ENCODE assay signal across 26 cellular contexts in genomic region chr1:51749151-51749550, GRCh38.
DNase-seq lines count a peak whose midpoint lies in the region; ATAC-seq, FAIRE-seq and TF ChIP-seq lines count a peak whose summit lies in the region.
"Had no signal": no experiment of that assay in that cellular context is flagged by ENCODE, and none has a peak within 500 bp of the region (broad histone marks: within the 10 kb centered on the region; RNA-seq: fewer than 3 reads in every experiment).

No MANE protein-coding gene starts in this region.

- no peaks in the 10 kb centered on the region for H3K9me3 Mint-ChIP-seq in stimulated activated memory B cell treated with anti-CD40 and anti-IgM and Interleukin-4, amounts not matched to agents 10 μg/mL and 1 μg/mL and 100 μg/mL, for 72 hours
- H3K9me3 Mint-ChIP-seq: CD4-positive, CD25-positive, alpha-beta regulatory T cell had no signal

- H3K27ac Mint-ChIP-seq in stimulated activated memory B cell treated with anti-CD40 and anti-IgM and Interleukin-4, amounts not matched to agents 10 μg/mL and 1 μg/mL and 100 μg/mL, for 72 hours: no peak overlapping the region
- H3K27ac Mint-ChIP-seq: CD4-positive, alpha-beta memory T cell; CD4-positive, CD25-positive, alpha-beta regulatory T cell; CD8-positive, alpha-beta memory T cell had no signal

- whole genome bisulfite sequencing in K562 (ENCODE audit: insufficient coverage, low coverage, missing lambda C conversion rate): 62% methylated on average over 3 of the region's 3 CpGs

- FAIRE-seq in H54 (lab: Jason Lieb, UNC) (peak; percentile 36), K562 (lab: Jason Lieb, UNC) (no peak)
- FAIRE-seq: A204.1, GM12878, GM12892, GM18507 had no signal

- intact Hi-C loops in K562 (cut with micrococcal nuclease): no loop called here

- H3K27me3 ChIP-seq in K562 (ENCODE audit: control insufficient read depth in 2 of 2, insufficient read depth in 2 of 2, low read length in 2 of 2): no peaks in the 10 kb centered on the region
- H3K27me3 ChIP-seq: BE2C, BLaER1 had no signal

- ATAC-seq in K562: peak; percentile 21
- ATAC-seq in stimulated activated memory B cell treated with anti-CD40 and anti-IgM and Interleukin-4, amounts not matched to agents 10 μg/mL and 1 μg/mL and 100 μg/mL, for 72 hours: no peak
- no peak for ATAC-seq in HG03139 (IDR thresholded peaks at IDR 0.05; ENCODE audit: unreplicated experiment)
- ATAC-seq: GM12878 had no signal

- no peak for TF ChIP-seq RAD21 in K562 (CRISPR knock-in tag; conservative IDR thresholded peaks at IDR 0.05 in 1 of 2, IDR thresholded peaks at IDR 0.05 in 1 of 2)

- H3K9me1 ChIP-seq in K562 (ENCODE audit: control insufficient read depth, insufficient read depth, low read length): no peaks in the 10 kb centered on the region

- no peak for TF ChIP-seq CTCF in K562 (IDR thresholded peaks at IDR 0.05 in 2 of 3, conservative IDR thresholded peaks at IDR 0.05 in 1 of 3; ENCODE audit: insufficient read depth in 2 of 3, low read depth in 1 of 3, low read length in 3 of 3)

- TF ChIP-seq POLR2A in H54 (IDR thresholded peaks at IDR 0.05; ENCODE audit: low read depth, low read length): no peak
- TF ChIP-seq POLR2A in K562 (conservative IDR thresholded peaks at IDR 0.05): no peak

- no TSS peak for BruUV-seq in K562 (replicated peaks; lab: Mats Ljungman, UMichigan)

- H3K9me3 ChIP-seq in K562 (replicated peaks; ENCODE audit: control insufficient read depth, insufficient read depth, low read depth, low read length): no peaks in the 10 kb centered on the region; the same call in 1 of the 2 replicates
- H3K9me3 ChIP-seq: BE2C had no signal

- H2AFZ ChIP-seq in K562 (ENCODE audit: low read depth, low read length): no peak overlapping the region

- H3K4me1 ChIP-seq in K562 (replicated peaks in 1 of 2; ENCODE audit: control insufficient read depth in 2 of 2, insufficient read depth in 2 of 2, low read length in 2 of 2): peaks cover 21 to 46% of the 10 kb centered on the region in 2 experiments; a peak in 3 of 5 replicates
- H3K4me1 ChIP-seq: BE2C, BLaER1 had no signal

- peaks cover 11% of the 10 kb centered on the region for H3K4me1 Mint-ChIP-seq in stimulated activated memory B cell treated with anti-CD40 and anti-IgM and Interleukin-4, amounts not matched to agents 10 μg/mL and 1 μg/mL and 100 μg/mL, for 72 hours
- H3K4me1 Mint-ChIP-seq: CD14-positive monocyte had no signal

- DNase-seq in H54 (ENCODE audit: insufficient read length, low spot score) (no peak), K562 (ENCODE audit: extremely low read depth in 1 of 4, low spot score in 3 of 4) (no peak), NCI-H128 (lab: John Stamatoyannopoulos, UW; ENCODE audit: unreplicated experiment) (no peak)
- DNase-seq: 8988T; ACHN; BE2C; C1 segment of cervical spinal cord; CD4-positive, alpha-beta memory T cell; CD4-positive, CD25-positive, alpha-beta regulatory T cell; CD8-positive, alpha-beta memory T cell; COR-L47; DMS 273 treated with DMSO at 0.1 percent for 48 hours; DMS153; DMS53; DMS79; DND-41; EL; GDM1 had no signal

- no peak overlapping the region for H3K4me2 ChIP-seq in K562 (ENCODE audit: insufficient read depth, low read length)
- H3K4me2 ChIP-seq: BLaER1 had no signal

- TF ChIP-seq EP300 in K562 (IDR thresholded peaks at IDR 0.05; ENCODE audit: low read length): no peak

- H3K4me3 ChIP-seq in K562: no peak overlapping the region
- H3K4me3 ChIP-seq: BLaER1, GM12878 had no signal

- H3K36me3 Mint-ChIP-seq in stimulated activated memory B cell treated with anti-CD40 and anti-IgM and Interleukin-4, amounts not matched to agents 10 μg/mL and 1 μg/mL and 100 μg/mL, for 72 hours: peaks cover 41% of the 10 kb centered on the region

- CTCF ChIA-PET in K562 (lab: Yijun Ruan, JAX; ENCODE audit: low intra/inter-chr PET ratio): no interaction called here

- peak overlapping the region; percentile 49; the same call in 2 of the 3 replicates for H3K27ac ChIP-seq in K562 (ENCODE audit: extremely low read depth, low read depth, low read length)
- H3K27ac ChIP-seq: BLaER1 had no signal

- H3K36me3 ChIP-seq in K562 (ENCODE audit: control insufficient read depth, insufficient read depth, low read length): peaks cover 62% of the 10 kb centered on the region
- H3K36me3 ChIP-seq: BE2C had no signal

- H3K4me3 Mint-ChIP-seq in stimulated activated memory B cell treated with anti-CD40 and anti-IgM and Interleukin-4, amounts not matched to agents 10 μg/mL and 1 μg/mL and 100 μg/mL, for 72 hours: no peak overlapping the region
- H3K4me3 Mint-ChIP-seq: CD14-positive monocyte; CD4-positive, alpha-beta memory T cell; CD4-positive, CD25-positive, alpha-beta regulatory T cell; CD8-positive, alpha-beta memory T cell had no signal

- H3K9ac ChIP-seq in K562 (ENCODE audit: insufficient read depth in 1 of 2, low read depth in 2 of 2, low read length in 2 of 2): no peak overlapping the region
- H3K9ac ChIP-seq: BLaER1 had no signal

- H3K27me3 Mint-ChIP-seq in stimulated activated memory B cell treated with anti-CD40 and anti-IgM and Interleukin-4, amounts not matched to agents 10 μg/mL and 1 μg/mL and 100 μg/mL, for 72 hours: no peaks in the 10 kb centered on the region
- H3K27me3 Mint-ChIP-seq: CD4-positive, alpha-beta memory T cell; CD4-positive, CD25-positive, alpha-beta regulatory T cell; CD8-positive, alpha-beta memory T cell had no signal

- H4K20me1 ChIP-seq in K562 (replicated peaks; ENCODE audit: control insufficient read depth, insufficient read depth, low read length): no peaks in the 10 kb centered on the region

- in situ Hi-C loops in K562 (cut with MboI): no loop called here

- peaks cover 33% of the 10 kb centered on the region for H3K79me2 ChIP-seq in K562 (ENCODE audit: control insufficient read depth, insufficient read depth, low read length)

- POLR2A ChIA-PET in K562 (lab: Yijun Ruan, JAX): interaction anchor here (1.1 to 6.8 kb wide), 5 partner anchors 10 to 20 kb away, joined by 3 to 44 read pairs (median 24); no protein-coding TSS in a partner anchor

TF ChIP-seq in K562, 482 proteins besides CTCF, POLR2A, EP300 and RAD21 (continues in another document):
- no peak for TF ChIP-seq RBM15 (IDR thresholded peaks at IDR 0.05; ENCODE audit: insufficient read depth, low read length)
- TF ChIP-seq ZNF740 (CRISPR knock-in tag; IDR thresholded peaks at IDR 0.05): no peak
- no peak for TF ChIP-seq ZNF740 (tag; IDR thresholded peaks at IDR 0.05)
- no peak for TF ChIP-seq HNRNPK (IDR thresholded peaks at IDR 0.05; ENCODE audit: low read depth, low read length, poor library complexity, severe bottlenecking)
- TF ChIP-seq ZNF41 (CRISPR knock-in tag; conservative IDR thresholded peaks at IDR 0.05): no peak
- peak; percentile 30; the same call in 1 of the 2 replicates for TF ChIP-seq NFE2 (IDR thresholded peaks at IDR 0.05; ENCODE audit: low read depth)
- TF ChIP-seq SMAD3 (CRISPR knock-in tag; conservative IDR thresholded peaks at IDR 0.05): no peak
- TF ChIP-seq NELFE (IDR thresholded peaks at IDR 0.05; ENCODE audit: insufficient read depth, insufficient read length): no peak
- TF ChIP-seq SREBF1 (IDR thresholded peaks at IDR 0.05; ENCODE audit: borderline replicate concordance, low read depth, low read length): no peak
- no peak for TF ChIP-seq SIRT6 (IDR thresholded peaks at IDR 0.05; ENCODE audit: low read depth, low read length)
- no peak for TF ChIP-seq DDX20 (tag; IDR thresholded peaks at IDR 0.05; ENCODE audit: low read depth)
- TF ChIP-seq ZNF57 (CRISPR knock-in tag; IDR thresholded peaks at IDR 0.05): no peak
- peak; percentile 59; the same call in 1 of the 2 replicates for TF ChIP-seq C11orf30 (IDR thresholded peaks at IDR 0.05; ENCODE audit: low read depth)
- no peak for TF ChIP-seq ZBTB33 (CRISPR knock-in tag; IDR thresholded peaks at IDR 0.05)
